Comparison of ENCODE assay signal across 1 cellular context in the genomic region with DNA sequence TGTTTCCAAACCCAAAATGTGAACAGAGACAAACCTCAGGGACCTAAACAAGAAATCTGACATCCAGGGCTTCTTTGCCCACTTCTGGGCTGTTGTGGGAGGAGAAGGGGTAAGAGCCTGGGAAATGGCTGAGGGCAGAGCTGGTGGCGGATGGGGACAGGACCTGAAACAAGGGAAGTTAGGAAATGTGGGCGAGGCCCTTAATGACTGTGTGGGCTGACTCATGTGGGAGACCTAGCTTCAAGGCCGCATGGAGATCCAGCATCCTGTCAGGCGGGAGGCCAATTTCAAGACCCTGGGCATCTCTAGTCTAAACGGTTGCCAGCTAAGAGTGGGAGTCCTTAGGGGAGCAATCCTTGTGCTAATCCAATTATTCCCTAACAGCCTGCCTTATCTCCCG.
TF ChIP-seq lines count a peak whose summit lies in the region.

No MANE protein-coding gene starts in this region.

TF ChIP-seq in HepG2, 621 proteins besides CTCF, POLR2A, EP300 and RAD21 (continued from another document):
- TF ChIP-seq, protein P1, sequence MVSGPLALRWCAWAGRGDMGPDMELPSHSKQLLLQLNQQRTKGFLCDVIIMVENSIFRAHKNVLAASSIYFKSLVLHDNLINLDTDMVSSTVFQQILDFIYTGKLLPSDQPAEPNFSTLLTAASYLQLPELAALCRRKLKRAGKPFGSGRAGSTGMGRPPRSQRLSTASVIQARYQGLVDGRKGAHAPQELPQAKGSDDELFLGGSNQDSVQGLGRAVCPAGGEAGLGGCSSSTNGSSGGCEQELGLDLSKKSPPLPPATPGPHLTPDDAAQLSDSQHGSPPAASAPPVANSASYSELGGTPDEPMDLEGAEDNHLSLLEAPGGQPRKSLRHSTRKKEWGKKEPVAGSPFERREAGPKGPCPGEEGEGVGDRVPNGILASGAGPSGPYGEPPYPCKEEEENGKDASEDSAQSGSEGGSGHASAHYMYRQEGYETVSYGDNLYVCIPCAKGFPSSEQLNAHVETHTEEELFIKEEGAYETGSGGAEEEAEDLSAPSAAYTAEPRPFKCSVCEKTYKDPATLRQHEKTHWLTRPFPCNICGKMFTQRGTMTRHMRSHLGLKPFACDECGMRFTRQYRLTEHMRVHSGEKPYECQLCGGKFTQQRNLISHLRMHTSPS (CRISPR knock-in tag; IDR thresholded peaks at IDR 0.05; ENCODE audit: low read depth): no peak
- TF ChIP-seq ZNF234 (CRISPR knock-in tag; conservative IDR thresholded peaks at IDR 0.05) (no peak), TEAD3 (CRISPR knock-in tag; optimal IDR thresholded peaks at IDR 0.05; ENCODE audit: borderline replicate concordance) (peak; percentile 22), HOXA7 (CRISPR knock-in tag; IDR thresholded peaks at IDR 0.05) (no peak)
- TF ChIP-seq, protein P2, sequence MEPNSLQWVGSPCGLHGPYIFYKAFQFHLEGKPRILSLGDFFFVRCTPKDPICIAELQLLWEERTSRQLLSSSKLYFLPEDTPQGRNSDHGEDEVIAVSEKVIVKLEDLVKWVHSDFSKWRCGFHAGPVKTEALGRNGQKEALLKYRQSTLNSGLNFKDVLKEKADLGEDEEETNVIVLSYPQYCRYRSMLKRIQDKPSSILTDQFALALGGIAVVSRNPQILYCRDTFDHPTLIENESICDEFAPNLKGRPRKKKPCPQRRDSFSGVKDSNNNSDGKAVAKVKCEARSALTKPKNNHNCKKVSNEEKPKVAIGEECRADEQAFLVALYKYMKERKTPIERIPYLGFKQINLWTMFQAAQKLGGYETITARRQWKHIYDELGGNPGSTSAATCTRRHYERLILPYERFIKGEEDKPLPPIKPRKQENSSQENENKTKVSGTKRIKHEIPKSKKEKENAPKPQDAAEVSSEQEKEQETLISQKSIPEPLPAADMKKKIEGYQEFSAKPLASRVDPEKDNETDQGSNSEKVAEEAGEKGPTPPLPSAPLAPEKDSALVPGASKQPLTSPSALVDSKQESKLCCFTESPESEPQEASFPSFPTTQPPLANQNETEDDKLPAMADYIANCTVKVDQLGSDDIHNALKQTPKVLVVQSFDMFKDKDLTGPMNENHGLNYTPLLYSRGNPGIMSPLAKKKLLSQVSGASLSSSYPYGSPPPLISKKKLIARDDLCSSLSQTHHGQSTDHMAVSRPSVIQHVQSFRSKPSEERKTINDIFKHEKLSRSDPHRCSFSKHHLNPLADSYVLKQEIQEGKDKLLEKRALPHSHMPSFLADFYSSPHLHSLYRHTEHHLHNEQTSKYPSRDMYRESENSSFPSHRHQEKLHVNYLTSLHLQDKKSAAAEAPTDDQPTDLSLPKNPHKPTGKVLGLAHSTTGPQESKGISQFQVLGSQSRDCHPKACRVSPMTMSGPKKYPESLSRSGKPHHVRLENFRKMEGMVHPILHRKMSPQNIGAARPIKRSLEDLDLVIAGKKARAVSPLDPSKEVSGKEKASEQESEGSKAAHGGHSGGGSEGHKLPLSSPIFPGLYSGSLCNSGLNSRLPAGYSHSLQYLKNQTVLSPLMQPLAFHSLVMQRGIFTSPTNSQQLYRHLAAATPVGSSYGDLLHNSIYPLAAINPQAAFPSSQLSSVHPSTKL (CRISPR knock-in tag; IDR thresholded peaks at IDR 0.05): peak; percentile 59
TF ChIP-seq in HepG2: peak in this region for 42.
